Comparison of ENCODE assay signal across 8 cellular contexts in genomic region chr1:63674238-63674864, GRCh38.
DNase-seq lines count a peak whose midpoint lies in the region; ATAC-seq lines count a peak whose summit lies in the region.

No MANE protein-coding gene starts in this region.

- ATAC-seq in HG02798 (IDR thresholded peaks at IDR 0.05; ENCODE audit: poor library complexity, unreplicated experiment) (peak; percentile 73), HG03095 (IDR thresholded peaks at IDR 0.05; ENCODE audit: unreplicated experiment) (no peak)

- DNase-seq in NCI-H748 (lab: John Stamatoyannopoulos, UW; ENCODE audit: unreplicated experiment) (peak; percentile 52), NCI-H748 treated with DMSO at 0.1 percent for 48 hours (lab: John Stamatoyannopoulos, UW) (no peak), NCI-H526 (lab: John Stamatoyannopoulos, UW) (peak; percentile 32 to 74), caudate nucleus (lab: John Stamatoyannopoulos, UW) (peak in 39 of 61 donors; percentile 3 to 61 (median 22)), left kidney (ENCODE audit: low read depth, low spot score) (peak; percentile 89), substantia nigra (lab: John Stamatoyannopoulos, UW) (peak in 35 of 49 donors; percentile 1 to 47 (median 22))

- H3K27ac ChIP-seq in caudate nucleus (ENCODE audit: low read depth, low read length) (no peak overlapping the region), substantia nigra (ENCODE audit: low read depth, low read length, poor library complexity, severe bottlenecking) (no peak overlapping the region)
